Comparison of ENCODE assay signal across 8 cellular contexts in the genomic region with DNA sequence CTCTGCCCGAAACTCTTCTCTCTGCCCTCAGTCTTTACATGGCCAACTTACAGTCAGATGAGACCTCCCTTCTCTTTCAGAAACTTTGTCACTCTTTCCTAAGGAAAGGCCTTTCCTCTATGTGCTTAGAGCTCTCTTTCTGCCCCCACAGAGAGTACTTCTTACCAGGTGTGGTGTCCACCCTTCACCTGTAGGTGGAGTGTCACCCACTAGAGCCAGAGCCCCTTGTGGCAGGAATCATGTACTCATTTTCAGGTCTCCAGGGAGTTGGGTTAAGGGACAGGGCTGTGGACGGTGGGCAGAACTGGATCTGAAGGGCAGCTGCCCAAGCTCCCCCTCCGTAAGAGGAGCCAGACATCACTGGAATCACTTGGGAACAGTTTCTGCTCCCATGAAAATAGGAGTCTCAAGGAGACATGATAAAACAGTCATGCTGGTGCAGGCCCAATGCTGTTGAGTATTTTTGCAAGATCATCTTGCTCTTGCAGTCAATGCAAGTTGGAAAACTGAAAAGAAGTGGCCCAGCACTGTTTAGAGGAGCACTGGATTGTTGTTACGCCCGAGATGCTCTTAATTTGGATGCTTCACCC.
A peak's percentile ranks its signal among the peaks of the same experiment; 100 is the strongest.
DNase-seq lines count a peak whose midpoint lies in the region; ATAC-seq, FAIRE-seq and TF ChIP-seq lines count a peak whose summit lies in the region.

No MANE protein-coding gene starts in this region.

- no peak overlapping the region for H3K4me3 ChIP-seq in colonic mucosa
- no peak overlapping the region for H3K4me3 ChIP-seq in small intestine (ENCODE audit: low read depth in 1 of 2, low read length in 2 of 2)

- H3K27me3 ChIP-seq in colonic mucosa (no peaks in the 10 kb centered on the region), small intestine (ENCODE audit: control insufficient read depth in 2 of 2, insufficient read depth in 2 of 2, low read length in 2 of 2) (peaks cover 0 to 4% of the 10 kb centered on the region in 2 donors)

- ATAC-seq in GM18858 (IDR thresholded peaks at IDR 0.05; ENCODE audit: unreplicated experiment) (peak; percentile 92), HG02870 (IDR thresholded peaks at IDR 0.05; ENCODE audit: unreplicated experiment) (peak; percentile 93)

- WGBS in small intestine, 3 donors = 81 to 89% (median 84%) methylated on average over 5 of the region's 5 CpGs

- H3K27ac ChIP-seq in colonic mucosa (no peak overlapping the region), small intestine (ENCODE audit: low read depth in 1 of 2, low read length in 1 of 2) (no peak overlapping the region)

- DNase-seq in AG09319 (ENCODE audit: extremely low read depth, low read depth) (no peak), NCI-H2029 (lab: John Stamatoyannopoulos, UW) (peak; percentile 15), colonic mucosa (peak; percentile 18), small intestine (peak; percentile 48), globus pallidus (ENCODE audit: low spot score) (no peak), T-helper 9 cell (no peak)

- no peak overlapping the region for H3K9ac ChIP-seq in colonic mucosa (ENCODE audit: low read depth in 2 of 2, low read length in 2 of 2)

- H3K9me3 ChIP-seq in colonic mucosa (no peaks in the 10 kb centered on the region), small intestine (ENCODE audit: control insufficient read depth, low read depth) (no peaks in the 10 kb centered on the region)

- H3K36me3 ChIP-seq in colonic mucosa = no peaks in the 10 kb centered on the region
- H3K36me3 ChIP-seq in small intestine (ENCODE audit: control insufficient read depth in 2 of 2, insufficient read depth in 2 of 2, low read length in 2 of 2) = no peaks in the 10 kb centered on the region

- no peak for FAIRE-seq in small intestine (lab: Jason Lieb, UNC)

- H3K4me1 ChIP-seq in colonic mucosa (no peaks in the 10 kb centered on the region), small intestine (ENCODE audit: control insufficient read depth in 2 of 2, insufficient read depth in 1 of 2, low read depth in 1 of 2, low read length in 1 of 2) (no peaks in the 10 kb centered on the region)

- intact Hi-C loops in colonic mucosa (cut with DNase I) = no loop called here

- TF ChIP-seq CTCF in AG09319 (IDR thresholded peaks at IDR 0.05; ENCODE audit: low read depth, low read length) (peak; percentile 44), colonic mucosa (IDR thresholded peaks at IDR 0.05) (peak; percentile 42)

Comparison
In these comparisons a context has a peak if more than half of its experiments do, and no peak if none do; other contexts are left out.
1. DNase-seq: peak in NCI-H2029 (single experiment), colonic mucosa (single experiment) and small intestine (single experiment); none in AG09319 (single experiment), globus pallidus (single experiment) and T-helper 9 cell (single experiment).